Comparison of ENCODE assay signal across 1 cellular context in the genomic region with DNA sequence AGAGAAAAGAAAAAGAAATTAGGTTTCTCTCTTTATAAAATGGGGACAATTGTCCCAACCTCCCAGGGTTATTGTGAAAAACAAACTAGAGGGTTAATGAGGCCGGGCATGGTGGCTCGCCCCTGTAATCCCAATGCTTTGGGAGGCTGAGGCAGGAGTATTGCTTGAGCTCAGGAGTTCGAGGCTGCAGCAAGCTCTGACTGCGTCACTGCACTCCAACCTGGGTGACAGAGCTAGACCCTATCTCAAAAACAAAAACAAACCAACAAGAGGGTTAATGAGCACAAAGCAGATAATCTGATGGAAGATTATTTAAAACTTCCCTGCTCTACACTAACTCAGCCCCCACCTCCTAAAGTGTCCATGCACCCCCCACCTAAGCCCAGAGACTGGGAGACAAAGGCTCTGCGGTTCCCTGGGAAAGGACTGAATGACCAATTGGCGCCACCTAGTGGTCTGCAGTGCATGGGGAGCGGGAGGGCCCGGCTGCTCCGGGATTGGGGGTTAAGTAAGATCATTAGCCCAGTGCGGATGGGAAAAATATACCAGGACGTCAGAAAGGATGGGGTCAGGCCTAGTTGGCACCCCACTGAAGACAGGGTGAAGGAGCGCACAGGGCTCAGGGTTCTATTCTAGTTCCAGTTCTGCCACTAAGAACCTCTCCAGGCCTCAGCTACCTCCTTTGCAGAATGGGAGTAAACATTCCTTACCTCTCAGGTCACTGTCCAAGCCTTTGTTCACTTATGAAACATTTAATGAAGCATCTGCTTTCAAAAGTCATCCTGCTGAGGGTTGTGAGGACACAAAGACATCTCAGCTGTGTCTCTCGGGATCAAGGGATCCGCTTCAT.
TF ChIP-seq lines count a peak whose summit lies in the region.

No MANE protein-coding gene starts in this region.

TF ChIP-seq in K562, 482 proteins besides CTCF, POLR2A, EP300 and RAD21 (continued from another document):
- TF ChIP-seq, protein P1, sequence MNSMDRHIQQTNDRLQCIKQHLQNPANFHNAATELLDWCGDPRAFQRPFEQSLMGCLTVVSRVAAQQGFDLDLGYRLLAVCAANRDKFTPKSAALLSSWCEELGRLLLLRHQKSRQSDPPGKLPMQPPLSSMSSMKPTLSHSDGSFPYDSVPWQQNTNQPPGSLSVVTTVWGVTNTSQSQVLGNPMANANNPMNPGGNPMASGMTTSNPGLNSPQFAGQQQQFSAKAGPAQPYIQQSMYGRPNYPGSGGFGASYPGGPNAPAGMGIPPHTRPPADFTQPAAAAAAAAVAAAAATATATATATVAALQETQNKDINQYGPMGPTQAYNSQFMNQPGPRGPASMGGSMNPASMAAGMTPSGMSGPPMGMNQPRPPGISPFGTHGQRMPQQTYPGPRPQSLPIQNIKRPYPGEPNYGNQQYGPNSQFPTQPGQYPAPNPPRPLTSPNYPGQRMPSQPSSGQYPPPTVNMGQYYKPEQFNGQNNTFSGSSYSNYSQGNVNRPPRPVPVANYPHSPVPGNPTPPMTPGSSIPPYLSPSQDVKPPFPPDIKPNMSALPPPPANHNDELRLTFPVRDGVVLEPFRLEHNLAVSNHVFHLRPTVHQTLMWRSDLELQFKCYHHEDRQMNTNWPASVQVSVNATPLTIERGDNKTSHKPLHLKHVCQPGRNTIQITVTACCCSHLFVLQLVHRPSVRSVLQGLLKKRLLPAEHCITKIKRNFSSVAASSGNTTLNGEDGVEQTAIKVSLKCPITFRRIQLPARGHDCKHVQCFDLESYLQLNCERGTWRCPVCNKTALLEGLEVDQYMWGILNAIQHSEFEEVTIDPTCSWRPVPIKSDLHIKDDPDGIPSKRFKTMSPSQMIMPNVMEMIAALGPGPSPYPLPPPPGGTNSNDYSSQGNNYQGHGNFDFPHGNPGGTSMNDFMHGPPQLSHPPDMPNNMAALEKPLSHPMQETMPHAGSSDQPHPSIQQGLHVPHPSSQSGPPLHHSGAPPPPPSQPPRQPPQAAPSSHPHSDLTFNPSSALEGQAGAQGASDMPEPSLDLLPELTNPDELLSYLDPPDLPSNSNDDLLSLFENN (IDR thresholded peaks at IDR 0.05; ENCODE audit: low read depth in 2 of 2, low read length in 2 of 2), result 0 out of 4 replicates have a peak, but pooled peaks of 1 of the 2 experiments have one; percentile 25
- TF ChIP-seq CTBP1 (IDR thresholded peaks at IDR 0.05; ENCODE audit: borderline replicate concordance) (peak; percentile 43; the same call in 1 of the 2 replicates), ZFP36 (IDR thresholded peaks at IDR 0.05; ENCODE audit: low read depth, low read length, partially characterized antibody) (peak; percentile 21), SMARCA5 (IDR thresholded peaks at IDR 0.05) (no peak), PURB (CRISPR knock-in tag; IDR thresholded peaks at IDR 0.05; ENCODE audit: low read depth) (no peak), ESRRA (IDR thresholded peaks at IDR 0.05; ENCODE audit: borderline replicate concordance, low read depth) (peak; percentile 54; the same call in 1 of the 2 replicates), CBX8 (IDR thresholded peaks at IDR 0.05; ENCODE audit: borderline replicate concordance, extremely low read depth, low read depth, low read length, poor library complexity, severe bottlenecking) (no peak), ASH1L (IDR thresholded peaks at IDR 0.05; ENCODE audit: borderline replicate concordance, low read depth, partially characterized antibody) (no peak), ILK (tag; IDR thresholded peaks at IDR 0.05; ENCODE audit: borderline replicate concordance, low read depth) (no peak), CREB1 (IDR thresholded peaks at IDR 0.05) (no peak), CREB1 (CRISPR knock-in tag; IDR thresholded peaks at IDR 0.05) (no peak), SOX6 (IDR thresholded peaks at IDR 0.05) (no peak)
- TF ChIP-seq, protein P2, sequence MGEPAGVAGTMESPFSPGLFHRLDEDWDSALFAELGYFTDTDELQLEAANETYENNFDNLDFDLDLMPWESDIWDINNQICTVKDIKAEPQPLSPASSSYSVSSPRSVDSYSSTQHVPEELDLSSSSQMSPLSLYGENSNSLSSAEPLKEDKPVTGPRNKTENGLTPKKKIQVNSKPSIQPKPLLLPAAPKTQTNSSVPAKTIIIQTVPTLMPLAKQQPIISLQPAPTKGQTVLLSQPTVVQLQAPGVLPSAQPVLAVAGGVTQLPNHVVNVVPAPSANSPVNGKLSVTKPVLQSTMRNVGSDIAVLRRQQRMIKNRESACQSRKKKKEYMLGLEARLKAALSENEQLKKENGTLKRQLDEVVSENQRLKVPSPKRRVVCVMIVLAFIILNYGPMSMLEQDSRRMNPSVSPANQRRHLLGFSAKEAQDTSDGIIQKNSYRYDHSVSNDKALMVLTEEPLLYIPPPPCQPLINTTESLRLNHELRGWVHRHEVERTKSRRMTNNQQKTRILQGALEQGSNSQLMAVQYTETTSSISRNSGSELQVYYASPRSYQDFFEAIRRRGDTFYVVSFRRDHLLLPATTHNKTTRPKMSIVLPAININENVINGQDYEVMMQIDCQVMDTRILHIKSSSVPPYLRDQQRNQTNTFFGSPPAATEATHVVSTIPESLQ (CRISPR knock-in tag; IDR thresholded peaks at IDR 0.05), result no peak
TF ChIP-seq in K562: peak in this region for 21.
